In genomic region chr10:23095404-23095965, GRCh38 we compare ENCODE assay signal across 8 cellular contexts. TPM values are rescaled to one million over a fixed set of nuclear protein-coding genes. Genes with fewer than 3 reads are reported as not detected.
DNase-seq lines count a peak whose midpoint lies in the region; ATAC-seq and TF ChIP-seq lines count a peak whose summit lies in the region.

TSS of gene MSRB2 (plus strand) at chr10:23095579. CDS start at chr10:23095609, 30 bp downstream.

- peaks cover 8% of the 10 kb centered on the region; the same call in 1 of the 2 replicates for H3K36me3 Mint-ChIP-seq in HFFc6 (ENCODE audit: low read depth)
- peaks cover 5% of the 10 kb centered on the region for H3K36me3 Mint-ChIP-seq in T-helper 1 cell treated with Interleukin-12 subunit alpha and Interleukin-12 subunit beta and Interleukin-4 antibody, amounts not matched to agents 30 μg/mL and 1 μg/mL, for 36 hours (ENCODE audit: low read depth)

- H3K4me3 ChIP-seq in NB4 (ENCODE audit: low read depth, low read length) (peak within 1 kb of the TSS; percentile 69), right atrium auricular region (peak within 1 kb of the TSS; percentile 79 to 90), psoas muscle (peak within 1 kb of the TSS; percentile 86), urinary bladder (ENCODE audit: low read depth, low read length) (peak within 1 kb of the TSS; percentile 85)

- intact Hi-C loops in psoas muscle (cut with DNase I), result loop anchor here in 1 of 2 donors (10.0 kb wide), 1 partner anchor 771 kb away; the partner anchor contains the start of gene BMI1

- H3K27me3 Mint-ChIP-seq in HFFc6 (ENCODE audit: insufficient read depth), result peaks cover 3% of the 10 kb centered on the region; the same call in 1 of the 2 replicates
- peaks cover 15% of the 10 kb centered on the region for H3K27me3 Mint-ChIP-seq in T-helper 1 cell treated with Interleukin-12 subunit alpha and Interleukin-12 subunit beta and Interleukin-4 antibody, amounts not matched to agents 30 μg/mL and 1 μg/mL, for 36 hours (ENCODE audit: low read depth)

- H3K9me3 ChIP-seq in right atrium auricular region, result peaks cover 0 to 12% of the 10 kb centered on the region in 2 donors
- H3K9me3 ChIP-seq in psoas muscle, result peaks cover 11% of the 10 kb centered on the region

- DNase-seq in HFFc6 (peak; percentile 83), NB4 (ENCODE audit: low read depth) (peak; percentile 89), amygdala (lab: John Stamatoyannopoulos, UW) (peak; percentile 17 to 94 (median 83)), right atrium auricular region (ENCODE audit: low spot score) (peak; percentile 90), psoas muscle (peak; percentile 93 to 97)

- ATAC-seq in psoas muscle, result peak; percentile 94 to 97 (median 96)

- 0 to 1% (median 0%) methylated on average over 27 to 49 of the region's 50 CpGs for WGBS in psoas muscle, 3 donors
- under 1% methylated on average over 50 of the region's 50 CpGs for WGBS in urinary bladder

- H3K36me3 ChIP-seq in right atrium auricular region (no peaks in the 10 kb centered on the region), psoas muscle (ENCODE audit: insufficient read depth in 1 of 2, low read depth in 1 of 2) (no peaks in the 10 kb centered on the region), urinary bladder (ENCODE audit: insufficient read depth) (no peaks in the 10 kb centered on the region)

- peaks cover 37% of the 10 kb centered on the region for H3K4me1 Mint-ChIP-seq in HFFc6 (ENCODE audit: low read depth)
- peaks cover 35% of the 10 kb centered on the region for H3K4me1 Mint-ChIP-seq in T-helper 1 cell treated with Interleukin-12 subunit alpha and Interleukin-12 subunit beta and Interleukin-4 antibody, amounts not matched to agents 30 μg/mL and 1 μg/mL, for 36 hours (ENCODE audit: low read depth)

- TF ChIP-seq POLR2A in GM10847 (IDR thresholded peaks at IDR 0.05; ENCODE audit: extremely low read depth, insufficient read length) (peak; percentile 62), NB4 (IDR thresholded peaks at IDR 0.05; ENCODE audit: extremely low read depth, insufficient read length) (peak; percentile 70)

- peak within 1 kb of the TSS; percentile 80 for H3K27ac Mint-ChIP-seq in HFFc6
- H3K27ac Mint-ChIP-seq in T-helper 1 cell treated with Interleukin-12 subunit alpha and Interleukin-12 subunit beta and Interleukin-4 antibody, amounts not matched to agents 30 μg/mL and 1 μg/mL, for 36 hours, result peak within 1 kb of the TSS; percentile 90

- no peak for TF ChIP-seq CTCF in HFFc6 (IDR thresholded peaks at IDR 0.05)
- no peak for TF ChIP-seq CTCF in NB4 (IDR thresholded peaks at IDR 0.05; ENCODE audit: low read depth, low read length)
- no peak for TF ChIP-seq CTCF in right atrium auricular region (IDR thresholded peaks at IDR 0.05)
- no peak for TF ChIP-seq CTCF in psoas muscle (IDR thresholded peaks at IDR 0.05)

- peak within 1 kb of the TSS; percentile 95 for H3K4me3 Mint-ChIP-seq in HFFc6
- peak within 1 kb of the TSS; percentile 91 for H3K4me3 Mint-ChIP-seq in T-helper 1 cell treated with Interleukin-12 subunit alpha and Interleukin-12 subunit beta and Interleukin-4 antibody, amounts not matched to agents 30 μg/mL and 1 μg/mL, for 36 hours

- H3K4me1 ChIP-seq in right atrium auricular region, result peaks cover 0 to 19% of the 10 kb centered on the region in 2 donors
- H3K4me1 ChIP-seq in psoas muscle, result peaks cover 30% of the 10 kb centered on the region
- H3K4me1 ChIP-seq in urinary bladder (ENCODE audit: insufficient read depth), result peaks cover 2% of the 10 kb centered on the region

- H3K9me3 Mint-ChIP-seq in HFFc6, result 0 out of 2 replicates have a peak, but pooled peaks cover 5% of the 10 kb centered on the region
- no peaks in the 10 kb centered on the region for H3K9me3 Mint-ChIP-seq in T-helper 1 cell treated with Interleukin-12 subunit alpha and Interleukin-12 subunit beta and Interleukin-4 antibody, amounts not matched to agents 30 μg/mL and 1 μg/mL, for 36 hours

- H3K27ac ChIP-seq in right atrium auricular region (peak within 1 kb of the TSS; percentile 91 to 99), psoas muscle (peak within 1 kb of the TSS; percentile 85), urinary bladder (ENCODE audit: low read depth) (peak within 1 kb of the TSS; percentile 93)

- H3K27me3 ChIP-seq in right atrium auricular region (no peaks in the 10 kb centered on the region), psoas muscle (ENCODE audit: insufficient read depth in 3 of 3, low read length in 2 of 3) (no peaks in the 10 kb centered on the region)

RNA-seq across cellular contexts. Expression of gene MSRB2, which starts in this region (rescaled TPM):
- 10 to 100 TPM; 23.5 to 31.2 (median 26.2) TPM for total RNA-seq in HFFc6 (2021; fragmentation: NEBNext Ultra II Directional; extraction: Animal tissue kit (Norgen Biotek cat#: 25700))
- total RNA-seq in right atrium auricular region, result 10 to 100 TPM; 68.6 to 71.0 TPM
- total RNA-seq in psoas muscle, result 10 to 100 TPM; 34.3 to 69.7 (median 54.7) TPM
- 10 to 100 TPM; 19.4 to 29.5 (median 24.8) TPM for polyA plus RNA-seq in psoas muscle
- total RNA-seq in urinary bladder, result 15.5 TPM
- 35.4 TPM for polyA plus RNA-seq in urinary bladder

Comparison
In these comparisons a context has a peak if more than half of its experiments do, and no peak if none do; other contexts are left out.
1. Peak in every context shown above with its lines: DNase-seq, ATAC-seq, H3K4me3 ChIP-seq and H3K27ac ChIP-seq.